1 cellular context compared by ENCODE assay signal in genomic region chr4:4317496-4318232, GRCh38.
TF ChIP-seq lines count a peak whose summit lies in the region.

No MANE protein-coding gene starts in this region.

TF ChIP-seq in GM23338, 12 proteins besides CTCF, POLR2A, EP300 and RAD21 (continued from another document):
- no peak for TF ChIP-seq ZNF462 (CRISPR knock-in tag; IDR thresholded peaks at IDR 0.05)
- no peak for TF ChIP-seq NANOG (IDR thresholded peaks at IDR 0.05; ENCODE audit: borderline replicate concordance)
- TF ChIP-seq ZNF331 (CRISPR knock-in tag; IDR thresholded peaks at IDR 0.05; ENCODE audit: low read depth), result no peak
- no peak for TF ChIP-seq POLR2AphosphoS5 (IDR thresholded peaks at IDR 0.05; ENCODE audit: low read depth)
- TF ChIP-seq CREB1 (CRISPR knock-in tag; IDR thresholded peaks at IDR 0.05; ENCODE audit: low read depth), result no peak
- no peak for TF ChIP-seq ZNF114 (CRISPR knock-in tag; IDR thresholded peaks at IDR 0.05)
- TF ChIP-seq ETS1 (IDR thresholded peaks at IDR 0.05), result no peak
- TF ChIP-seq STAT1 (IDR thresholded peaks at IDR 0.05; ENCODE audit: unreplicated experiment), result no peak
- TF ChIP-seq JUNB (IDR thresholded peaks at IDR 0.05; ENCODE audit: unreplicated experiment), result no peak
